In the genomic region with DNA sequence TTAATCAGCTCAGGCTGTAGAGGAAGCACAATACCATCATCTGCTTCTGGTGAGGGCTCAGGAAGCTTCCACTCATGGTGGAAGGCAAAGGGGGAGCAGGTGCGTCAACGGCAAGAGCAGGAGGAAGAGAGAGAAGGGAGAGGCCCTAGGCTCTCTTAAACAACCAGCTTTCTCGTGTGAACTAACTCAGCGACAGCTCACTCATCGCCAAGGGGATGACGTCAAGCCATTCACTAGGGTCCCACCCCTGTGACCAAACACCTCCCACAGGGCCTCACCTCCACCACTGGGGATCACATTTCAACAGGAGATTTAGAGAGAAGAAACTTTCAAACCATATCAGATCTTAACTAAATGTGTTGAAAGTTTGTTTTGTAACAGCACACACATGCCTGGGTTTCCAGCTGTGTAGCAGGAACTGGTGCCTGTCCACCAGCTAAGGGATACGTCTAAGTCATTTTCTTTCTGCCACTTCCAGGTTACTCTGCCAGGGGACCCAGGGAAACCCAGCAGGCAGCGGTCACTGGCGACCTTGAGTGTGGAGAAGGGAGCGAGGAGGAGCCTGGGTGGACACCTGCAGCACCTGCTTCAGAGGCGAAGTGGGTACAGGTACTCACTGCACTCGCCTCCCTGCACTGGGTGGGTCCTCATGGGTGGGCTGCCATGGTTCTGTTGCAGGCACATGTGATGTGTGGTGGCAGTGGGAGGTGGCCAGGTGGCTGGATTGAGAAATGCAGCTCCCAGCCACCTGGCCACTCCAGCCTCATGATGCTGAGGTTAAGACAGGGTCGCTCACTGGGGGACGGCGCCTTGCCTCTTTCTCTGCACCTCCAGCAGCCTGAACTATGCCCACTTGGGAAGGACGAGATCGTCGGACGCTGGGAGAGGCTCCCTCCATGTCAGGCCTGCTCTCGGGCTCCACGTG, we compare ENCODE assay signal across 13 cellular contexts. TPM values are rescaled to one million over a fixed set of nuclear protein-coding genes. Genes with fewer than 3 reads are reported as not detected.
DNase-seq lines count a peak whose midpoint lies in the region; ATAC-seq and TF ChIP-seq lines count a peak whose summit lies in the region.
"Had no signal": no experiment of that assay in that cellular context is flagged by ENCODE, and none has a peak within 500 bp of the region (broad histone marks: within the 10 kb centered on the region; RNA-seq: fewer than 3 reads in every experiment).

No MANE protein-coding gene starts in this region.

- peaks cover 3% of the 10 kb centered on the region; the same call in 1 of the 2 replicates for H3K9me3 ChIP-seq in SJCRH30 (replicated peaks)
- H3K9me3 ChIP-seq: gastrocnemius medialis, SK-N-SH had no signal

- no peaks in the 10 kb centered on the region for H3K27me3 ChIP-seq in SJCRH30
- H3K27me3 ChIP-seq: BLaER1 treated with 17β-estradiol and CSF1 and Interleukin-3, amounts not matched to agents 10 nM and 100 nM; gastrocnemius medialis had no signal

- TF ChIP-seq CTCF in foreskin fibroblast (IDR thresholded peaks at IDR 0.05; ENCODE audit: low read depth, low read length) = no peak

- H3K4me3 ChIP-seq in SJCRH30 = no peak overlapping the region
- no peak overlapping the region for H3K4me3 ChIP-seq in foreskin fibroblast (ENCODE audit: low read depth in 1 of 2, low read length in 2 of 2)
- H3K4me3 ChIP-seq: BLaER1 treated with 17β-estradiol and CSF1 and Interleukin-3, amounts not matched to agents 10 nM and 100 nM; gastrocnemius medialis; skin epidermis had no signal

- no peak overlapping the region for H3K27ac ChIP-seq in SJCRH30
- H3K27ac ChIP-seq: BLaER1 treated with 17β-estradiol and CSF1 and Interleukin-3, amounts not matched to agents 10 nM and 100 nM; gastrocnemius medialis had no signal

- no peaks in the 10 kb centered on the region for H3K36me3 ChIP-seq in SJCRH30
- H3K36me3 ChIP-seq: BLaER1 treated with 17β-estradiol and CSF1 and Interleukin-3, amounts not matched to agents 10 nM and 100 nM; gastrocnemius medialis had no signal

- DNase-seq in activated gamma-delta T cell treated with Interleukin-2 at 50 U/mL for 16 hours = peak; percentile 1
- DNase-seq in activated gamma-delta T cell (lab: John Stamatoyannopoulos, UW) = no peak
- DNase-seq in SJCRH30 = peak; percentile 35 to 58
- peak; percentile 20 to 55 for DNase-seq in foreskin fibroblast
- DNase-seq in stimulated activated naive CD8-positive, alpha-beta T cell treated with anti-CD3 and anti-CD28 coated beads, Interleukin-15, Interleukin-2, amounts not matched to agents 100 U/mL and 50 U/mL, for 24 hours = no peak
- no peak for DNase-seq in HT-29 (ENCODE audit: low spot score)
- no peak for DNase-seq in epidermal melanocyte (ENCODE audit: insufficient read length, low spot score)
- DNase-seq: NCI-H146, SK-N-SH had no signal

- H3K4me1 ChIP-seq in SJCRH30 = no peaks in the 10 kb centered on the region
- H3K4me1 ChIP-seq: BLaER1 treated with 17β-estradiol and CSF1 and Interleukin-3, amounts not matched to agents 10 nM and 100 nM; gastrocnemius medialis had no signal

- peak; percentile 38 for ATAC-seq in stimulated activated naive CD8-positive, alpha-beta T cell treated with anti-CD3 and anti-CD28 coated beads, Interleukin-15, Interleukin-2, amounts not matched to agents 100 U/mL and 50 U/mL, for 24 hours
- ATAC-seq in HG03432 (IDR thresholded peaks at IDR 0.05; ENCODE audit: unreplicated experiment) = no peak
- ATAC-seq: gastrocnemius medialis had no signal

RNA-seq across cellular contexts. Expression of a gene that starts 8.4 kb away (rescaled TPM):
- 73.9 and 78.1 TPM in 2 replicates for total RNA-seq in SJCRH30 (2014; rRNA removed; shearing (Covaris generic))
- 9.9 and 12.3 TPM in 2 replicates for total RNA-seq in HT-29 (2014; rRNA removed; shearing (Covaris generic))

Comparison
In these comparisons a context has a peak if more than half of its experiments do, and no peak if none do; other contexts are left out.
1. DNase-seq: peak in activated gamma-delta T cell treated with Interleukin-2 at 50 U/mL for 16 hours (single experiment), SJCRH30 (2 of 2) and foreskin fibroblast (2 of 2); none in activated gamma-delta T cell (single experiment), stimulated activated naive CD8-positive, alpha-beta T cell treated with anti-CD3 and anti-CD28 coated beads, Interleukin-15, Interleukin-2, amounts not matched to agents 100 U/mL and 50 U/mL, for 24 hours (single experiment), HT-29 (single experiment) and epidermal melanocyte (single experiment).